In genomic region chr21:44402323-44403105, GRCh38 we compare ENCODE assay signal across 16 cellular contexts.
"Had no signal": no experiment of that assay in that cellular context is flagged by ENCODE, and none has a peak within 500 bp of the region (broad histone marks: within the 10 kb centered on the region; RNA-seq: fewer than 3 reads in every experiment).

No MANE protein-coding gene starts in this region.

- H3K4me3 ChIP-seq: adrenal gland, esophagus muscularis mucosa, mucosa of descending colon, skin epidermis, upper lobe of left lung had no signal

- H3K9me3 ChIP-seq: adrenal gland, esophagus muscularis mucosa, mucosa of descending colon, upper lobe of left lung had no signal

- H3K27ac ChIP-seq: adrenal gland, esophagus muscularis mucosa, skin epidermis, upper lobe of left lung had no signal

- H3K36me3 ChIP-seq: adrenal gland, esophagus muscularis mucosa had no signal

- ATAC-seq: left lobe of liver; mucosa of descending colon; naive thymus-derived CD8-positive, alpha-beta T cell; right cardiac atrium; stimulated activated naive CD8-positive, alpha-beta T cell treated with anti-CD3 and anti-CD28 coated beads, Interleukin-15, Interleukin-2, amounts not matched to agents 100 U/mL and 50 U/mL, for 24 hours had no signal

- H3K4me1 ChIP-seq: adrenal gland, esophagus muscularis mucosa, upper lobe of left lung had no signal

- H3K27me3 ChIP-seq: adrenal gland, upper lobe of left lung had no signal

- DNase-seq: activated CD4-positive, alpha-beta T cell treated with anti-CD3 and anti-CD28 coated beads, Interleukin-2, amount 10 ng/mL, durations not matched to agents 7 days and 5 days; caudate nucleus; effector CD4-positive, alpha-beta T cell; islet precursor cell; mucosa of descending colon; naive thymus-derived CD8-positive, alpha-beta T cell; nucleus accumbens; right cardiac atrium; stimulated activated CD4-positive, alpha-beta T cell treated with anti-CD3 and anti-CD28 coated beads, Interleukin-4, amount 100 ng/mL, for 4 hours; stimulated activated CD8-positive, alpha-beta memory T cell treated with anti-CD3 and anti-CD28 coated beads, Interleukin-4, amount 100 ng/mL, for 48 hours; stimulated activated naive CD8-positive, alpha-beta T cell treated with anti-CD3 and anti-CD28 coated beads, Interleukin-15, Interleukin-2, amounts not matched to agents 100 U/mL and 50 U/mL, for 24 hours had no signal
